Comparison of ENCODE assay signal across 1 cellular context in the genomic region with DNA sequence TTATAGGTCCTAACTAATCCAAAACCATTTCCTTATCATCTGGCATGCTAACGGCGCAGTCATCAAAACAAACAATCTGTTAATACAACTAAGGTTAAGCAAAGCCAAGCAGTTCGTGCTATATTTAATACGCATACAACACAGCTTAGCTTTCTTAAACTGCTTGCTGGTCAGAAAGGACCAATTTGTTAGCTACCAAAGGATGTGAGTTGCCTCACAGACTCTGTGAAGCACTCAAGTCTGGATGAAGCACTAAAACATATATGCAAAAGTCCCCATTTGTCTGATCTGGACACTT.
TF ChIP-seq lines count a peak whose summit lies in the region.

No MANE protein-coding gene starts in this region.

TF ChIP-seq in GM23338, 12 proteins besides CTCF, POLR2A, EP300 and RAD21 (continued from another document):
- TF ChIP-seq ZNF114 (CRISPR knock-in tag; IDR thresholded peaks at IDR 0.05) (no peak), EZH2 (IDR thresholded peaks at IDR 0.05; ENCODE audit: low read depth, unreplicated experiment) (no peak)
